Comparison of ENCODE assay signal across 8 cellular contexts in the genomic region with DNA sequence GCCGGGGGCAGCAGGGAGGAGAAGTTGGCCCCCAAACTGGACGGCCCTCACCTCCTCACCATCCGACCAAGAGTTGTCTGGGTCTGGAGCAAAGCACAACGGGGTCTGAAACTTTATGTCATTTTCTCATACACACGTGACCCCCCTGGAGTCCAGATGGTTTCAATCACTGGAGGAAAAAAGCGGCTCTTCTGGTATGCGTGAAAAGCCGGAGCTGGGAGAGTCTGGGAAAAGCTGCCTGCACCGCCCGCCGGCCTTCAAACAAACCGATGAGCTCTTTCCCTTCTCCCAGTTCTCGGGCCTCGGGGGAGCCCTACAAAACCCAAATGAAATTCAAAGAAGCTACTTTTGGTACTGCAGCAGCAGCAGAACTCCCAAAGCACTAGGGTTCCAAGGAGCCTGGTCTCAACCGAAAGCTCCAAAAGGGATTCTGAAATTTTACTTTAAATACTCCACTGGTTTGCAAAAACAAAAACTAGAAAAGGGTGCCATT. TPM values are rescaled to one million over a fixed set of nuclear protein-coding genes. Genes with fewer than 3 reads are reported as not detected.
A peak's percentile ranks its signal among the peaks of the same experiment; 100 is the strongest.
DNase-seq lines count a peak whose midpoint lies in the region; ATAC-seq, FAIRE-seq and TF ChIP-seq lines count a peak whose summit lies in the region.

No MANE protein-coding gene starts in this region.

- peaks cover 36% of the 10 kb centered on the region for H3K79me2 ChIP-seq in astrocyte (ENCODE audit: insufficient read depth, low read length)
- peaks cover 32% of the 10 kb centered on the region for H3K79me2 ChIP-seq in hepatocyte

- H3K4me3 ChIP-seq in astrocyte (ENCODE audit: insufficient read depth, low read depth, low read length) (peak overlapping the region; percentile 73), hepatocyte (peak overlapping the region; percentile 89)

- FAIRE-seq in G401.6 (lab: Jason Lieb, UNC): peak; percentile 85
- no peak for FAIRE-seq in astrocyte (lab: Jason Lieb, UNC)

- no peaks in the 10 kb centered on the region for H3K9me2 ChIP-seq in hepatocyte (replicated peaks; ENCODE audit: insufficient read depth)

- no peak for ATAC-seq in GM19035 (IDR thresholded peaks at IDR 0.05; ENCODE audit: unreplicated experiment)
- ATAC-seq in GM18858 (IDR thresholded peaks at IDR 0.05; ENCODE audit: unreplicated experiment): no peak

- H3K4me1 ChIP-seq in astrocyte (ENCODE audit: insufficient read depth, low read length) (peaks cover 31% of the 10 kb centered on the region), hepatocyte (ENCODE audit: insufficient read depth) (peaks cover 38% of the 10 kb centered on the region)

- DNase-seq in NCI-H1694 treated with DMSO at 0.1 percent for 48 hours (lab: John Stamatoyannopoulos, UW) (peak; percentile 40), astrocyte (ENCODE audit: low read depth) (peak; percentile 91), hepatocyte (ENCODE audit: low spot score) (peak; percentile 90), putamen (ENCODE audit: low spot score) (peak; percentile 36), NK-92 (lab: John Stamatoyannopoulos, UW; ENCODE audit: unreplicated experiment) (no peak)

- H3K4me3 Mint-ChIP-seq in astrocyte (ENCODE audit: unreplicated experiment): peak overlapping the region; percentile 89

- H3K36me3 ChIP-seq in astrocyte (ENCODE audit: insufficient read depth, low read length): no peaks in the 10 kb centered on the region
- H3K36me3 ChIP-seq in hepatocyte (replicated peaks; ENCODE audit: insufficient read depth, low read depth): no peaks in the 10 kb centered on the region

- H3K36me3 Mint-ChIP-seq in astrocyte (ENCODE audit: low read depth, unreplicated experiment): no peaks in the 10 kb centered on the region

- no peaks in the 10 kb centered on the region for H3K27me3 ChIP-seq in astrocyte (ENCODE audit: insufficient read depth, low read length)
- H3K27me3 ChIP-seq in hepatocyte: no peaks in the 10 kb centered on the region

- peaks cover 35% of the 10 kb centered on the region for H3K4me1 Mint-ChIP-seq in astrocyte (ENCODE audit: low read depth, unreplicated experiment)

- H3K27me3 Mint-ChIP-seq in astrocyte (ENCODE audit: low read depth, unreplicated experiment): no peaks in the 10 kb centered on the region

- H3K9me3 Mint-ChIP-seq in astrocyte (ENCODE audit: unreplicated experiment): no peaks in the 10 kb centered on the region

- H3K9me3 ChIP-seq in astrocyte (ENCODE audit: insufficient read depth, low read depth, low read length) (no peaks in the 10 kb centered on the region), hepatocyte (ENCODE audit: low read depth) (no peaks in the 10 kb centered on the region)

- H3K4me2 ChIP-seq in astrocyte (ENCODE audit: low read length): peak overlapping the region; percentile 88
- peak overlapping the region; percentile 82 for H3K4me2 ChIP-seq in hepatocyte

- H2AFZ ChIP-seq in astrocyte (ENCODE audit: low read depth, low read length) (peak overlapping the region; percentile 62), hepatocyte (peak overlapping the region; percentile 92)

- 3% methylated on average over 13 of the region's 15 CpGs for WGBS in hepatocyte (ENCODE audit: low lambda C conversion rate, missing lambda C conversion rate)

- H3K27ac ChIP-seq in astrocyte (ENCODE audit: low read depth, low read length) (peak overlapping the region; percentile 79), hepatocyte (peak overlapping the region; percentile 96)

- H4K20me1 ChIP-seq in astrocyte (ENCODE audit: insufficient read depth, low read length) (peaks cover 4% of the 10 kb centered on the region), hepatocyte (ENCODE audit: insufficient read depth, poor library complexity, severe bottlenecking) (no peaks in the 10 kb centered on the region)

- TF ChIP-seq CTCF in astrocyte (IDR thresholded peaks at IDR 0.05; ENCODE audit: insufficient read depth, low read depth, low read length) (no peak), hepatocyte (IDR thresholded peaks at IDR 0.05; ENCODE audit: poor library complexity) (no peak)

- H3K27ac Mint-ChIP-seq in astrocyte (ENCODE audit: unreplicated experiment): peak overlapping the region; percentile 93

- H3K9ac ChIP-seq in astrocyte (ENCODE audit: low read length): peak overlapping the region; percentile 84

RNA-seq across cellular contexts. Expression of gene AKIP1, which starts 39.7 kb away (rescaled TPM):
- total RNA-seq in astrocyte: 48.2 and 51.4 TPM in 2 replicates
- total RNA-seq in hepatocyte: 26.6 and 32.2 TPM in 2 replicates
- polyA plus RNA-seq in hepatocyte: 31.3 and 41.1 TPM in 2 replicates
